31 cellular contexts compared by ENCODE assay signal in genomic region chr2:23397483-23397882, GRCh38.
"Had no signal": no experiment of that assay in that cellular context is flagged by ENCODE, and none has a peak within 500 bp of the region (broad histone marks: within the 10 kb centered on the region; RNA-seq: fewer than 3 reads in every experiment).

No MANE protein-coding gene starts in this region.

- H3K27me3 ChIP-seq: MG63 had no signal

- H3K4me2 ChIP-seq: PC-9 had no signal

- H3K4me3 ChIP-seq: MG63, PC-9 had no signal

- H3K9me3 ChIP-seq: MG63 had no signal

- H3K36me3 ChIP-seq: MG63 had no signal

- H3K27ac ChIP-seq: PC-9, RWPE1, VCaP had no signal

- H2AFZ ChIP-seq: PC-9 had no signal

- DNase-seq: activated B cell treated with CpG ODN at 0.5 μM for 24 hours; activated CD4-positive, alpha-beta memory T cell treated with anti-CD3 and anti-CD28 coated beads for 36 hours; activated CD4-positive, alpha-beta T cell treated with anti-CD3 and anti-CD28 coated beads for 4 hours; activated CD4-positive, alpha-beta T cell treated with anti-CD3 and anti-CD28 coated beads, Interleukin-2, amount 50 U/mL, for 1 hour; activated CD4-positive, CD25-positive, alpha-beta regulatory T cell treated with anti-CD3 and anti-CD28 coated beads, Interleukin-2, amount 50 U/mL, for 72 hours; activated CD8-positive, alpha-beta memory T cell treated with anti-CD3 and anti-CD28 coated beads, Interleukin-2, amount 50 U/mL, for 4 hours; activated effector memory CD4-positive, alpha-beta T cell treated with Interleukin-2 at 50 U/mL for 16 hours; activated naive CD4-positive, alpha-beta T cell treated with anti-CD3 and anti-CD28 coated beads, Interleukin-2, amount 10 ng/mL, durations not matched to agents 7 days and 5 days; activated naive CD8-positive, alpha-beta T cell treated with anti-CD3 and anti-CD28 coated beads, Interleukin-2, amount 50 U/mL, for 24 hours; activated T-cell treated with anti-CD3 and anti-CD28 coated beads for 4 hours; activated T-cell treated with anti-CD3 and anti-CD28 coated beads, Interleukin-2, amount 50 U/mL, for 4 hours; anterior cingulate cortex; central memory CD4-positive, alpha-beta T cell; Kasumi-1; KG1; MG63; MV-4-11; NCI-H1092; NCI-H1417 treated with DMSO at 0.1 percent for 48 hours; NCI-H187 treated with DMSO at 0.1 percent for 48 hours; NCI-H2171; NCI-H510A; NCI-H526; PC-9; SIG-M5; SW 1271; T-helper 1 cell; T-helper 2 cell; T-helper 9 cell had no signal
